In genomic region chr12:112208511-112208910, GRCh38 we compare ENCODE assay signal across 28 cellular contexts.
DNase-seq lines count a peak whose midpoint lies in the region; ATAC-seq, FAIRE-seq and TF ChIP-seq lines count a peak whose summit lies in the region.
"Had no signal": no experiment of that assay in that cellular context is flagged by ENCODE, and none has a peak within 500 bp of the region (broad histone marks: within the 10 kb centered on the region; RNA-seq: fewer than 3 reads in every experiment).

No MANE protein-coding gene starts in this region.

- H3K4me1 ChIP-seq in HAP-1: peaks cover 15% of the 10 kb centered on the region
- no peaks in the 10 kb centered on the region for H3K4me1 ChIP-seq in K562 (replicated peaks in 1 of 2; ENCODE audit: control insufficient read depth in 2 of 2, insufficient read depth in 2 of 2, low read length in 2 of 2)
- no peaks in the 10 kb centered on the region for H3K4me1 ChIP-seq in mesendoderm (ENCODE audit: control insufficient read depth, low read depth, low read length)
- H3K4me1 ChIP-seq: BE2C, BLaER1 had no signal

- H2BK15ac ChIP-seq in mesendoderm (replicated peaks; ENCODE audit: low read depth): no peak overlapping the region

- H3K4me1 Mint-ChIP-seq in progenitor cell of endocrine pancreas (ENCODE audit: low read depth): no peaks in the 10 kb centered on the region
- H3K4me1 Mint-ChIP-seq: CD14-positive monocyte; CD4-positive, alpha-beta memory T cell; CD4-positive, CD25-positive, alpha-beta regulatory T cell had no signal

- no peaks in the 10 kb centered on the region for H4K20me1 ChIP-seq in K562 (replicated peaks; ENCODE audit: control insufficient read depth, insufficient read depth, low read length)
- H4K20me1 ChIP-seq: BLaER1 had no signal

- TF ChIP-seq CTCF in K562 (IDR thresholded peaks at IDR 0.05 in 2 of 3, conservative IDR thresholded peaks at IDR 0.05 in 1 of 3; ENCODE audit: insufficient read depth in 2 of 3, low read depth in 1 of 3, low read length in 3 of 3) (no peak), progenitor cell of endocrine pancreas (IDR thresholded peaks at IDR 0.05; ENCODE audit: unreplicated experiment) (no peak)

- 93% methylated on average over 5 of the region's 5 CpGs for WGBS in K562 (ENCODE audit: insufficient coverage, low coverage, missing lambda C conversion rate)
- no CpG with 5 or more reads among the region's 5 CpGs for WGBS in mesendoderm (ENCODE audit: extremely low coverage, insufficient coverage, low lambda C conversion rate)

- H3K9me3 ChIP-seq in HAP-1 (no peaks in the 10 kb centered on the region), K562 (replicated peaks; ENCODE audit: control insufficient read depth, insufficient read depth, low read depth, low read length) (no peaks in the 10 kb centered on the region)
- H3K9me3 ChIP-seq: BE2C, BLaER1 had no signal

- no peak overlapping the region for H4K8ac ChIP-seq in mesendoderm (ENCODE audit: low read depth, low read length)

- no peak overlapping the region for H3K23ac ChIP-seq in mesendoderm (ENCODE audit: low read length)

- H3K18ac ChIP-seq in mesendoderm (ENCODE audit: low read length): no peak overlapping the region

- H3K9me3 Mint-ChIP-seq in progenitor cell of endocrine pancreas (ENCODE audit: low read depth): no peaks in the 10 kb centered on the region
- H3K9me3 Mint-ChIP-seq: CD14-positive monocyte; CD4-positive, alpha-beta memory T cell; CD4-positive, CD25-positive, alpha-beta regulatory T cell; CD8-positive, alpha-beta memory T cell had no signal

- H3K36me3 ChIP-seq in HAP-1 (replicated peaks) (peaks cover 51% of the 10 kb centered on the region), K562 (ENCODE audit: control insufficient read depth, insufficient read depth, low read length) (peaks cover 62% of the 10 kb centered on the region), mesendoderm (ENCODE audit: control insufficient read depth, insufficient read depth, low read length) (peaks cover 4% of the 10 kb centered on the region)

- H3K27me3 ChIP-seq in HAP-1 (ENCODE audit: low read depth): no peaks in the 10 kb centered on the region
- no peaks in the 10 kb centered on the region for H3K27me3 ChIP-seq in K562 (ENCODE audit: control insufficient read depth in 2 of 2, insufficient read depth in 2 of 2, low read length in 2 of 2)
- H3K27me3 ChIP-seq in mesendoderm (ENCODE audit: insufficient read depth, low read length, poor library complexity): no peaks in the 10 kb centered on the region
- H3K27me3 ChIP-seq: BE2C, BLaER1 had no signal

- H2BK5ac ChIP-seq in mesendoderm (ENCODE audit: low read length): no peak overlapping the region

- TF ChIP-seq EP300 in K562 (IDR thresholded peaks at IDR 0.05; ENCODE audit: low read length): no peak

- no peak for ATAC-seq in K562
- ATAC-seq: GM12878 had no signal

- no peak overlapping the region for H3K4me3 ChIP-seq in HAP-1
- H3K4me3 ChIP-seq in K562: no peak overlapping the region
- H3K4me3 ChIP-seq in mesendoderm (ENCODE audit: low read length): no peak overlapping the region
- H3K4me3 ChIP-seq: BLaER1, GM12878 had no signal

- no peaks in the 10 kb centered on the region for H3K27me3 Mint-ChIP-seq in progenitor cell of endocrine pancreas
- H3K27me3 Mint-ChIP-seq: CD4-positive, alpha-beta memory T cell; CD4-positive, CD25-positive, alpha-beta regulatory T cell had no signal

- no peak for TF ChIP-seq RAD21 in K562 (CRISPR knock-in tag; conservative IDR thresholded peaks at IDR 0.05 in 1 of 2, IDR thresholded peaks at IDR 0.05 in 1 of 2)

- no peaks in the 10 kb centered on the region for H3K79me2 ChIP-seq in K562 (ENCODE audit: control insufficient read depth, insufficient read depth, low read length)
- H3K79me2 ChIP-seq in mesendoderm (ENCODE audit: control insufficient read depth, insufficient read depth, low read length): no peaks in the 10 kb centered on the region

- no peak overlapping the region for H3K56ac ChIP-seq in mesendoderm (ENCODE audit: low read length)

- no peaks in the 10 kb centered on the region for H3K9me1 ChIP-seq in K562 (ENCODE audit: control insufficient read depth, insufficient read depth, low read length)

- peaks cover 17% of the 10 kb centered on the region for H3K36me3 Mint-ChIP-seq in progenitor cell of endocrine pancreas (ENCODE audit: insufficient read depth)

- H3K79me1 ChIP-seq in mesendoderm (ENCODE audit: low read length): no peaks in the 10 kb centered on the region

- no peak overlapping the region for H2AFZ ChIP-seq in K562 (ENCODE audit: low read depth, low read length)

- BruUV-seq in K562 (replicated peaks; lab: Mats Ljungman, UMichigan): no TSS peak

- no peak overlapping the region for H3K4ac ChIP-seq in mesendoderm (ENCODE audit: low read depth, low read length)

- CTCF ChIA-PET in K562 (lab: Yijun Ruan, JAX; ENCODE audit: low intra/inter-chr PET ratio): no interaction called here

- H2AK5ac ChIP-seq in mesendoderm (ENCODE audit: low read length): no peak overlapping the region

- FAIRE-seq in K562 (lab: Jason Lieb, UNC): no peak
- FAIRE-seq: A204.1, GM12878, GM12892, GM18507 had no signal

- in situ Hi-C loops in HAP-1 (cut with MboI; ENCODE audit: low sequenced_read_pairs) (loop anchor here (5.0 kb wide), 1 partner anchor 174 kb away; the partner anchor contains the start of gene HECTD4), K562 (cut with MboI) (no loop called here)

- POLR2A ChIA-PET in K562 (lab: Yijun Ruan, JAX): interaction anchor here (1.2 kb wide), 1 partner anchor 31 kb away, joined by 3 read pairs; no protein-coding TSS in a partner anchor

- no peak overlapping the region for H3K27ac ChIP-seq in K562 (ENCODE audit: extremely low read depth, low read depth, low read length)
- no peak overlapping the region for H3K27ac ChIP-seq in mesendoderm (ENCODE audit: low read depth, low read length)
- H3K27ac ChIP-seq: BLaER1 had no signal

- DNase-seq in HAP-1 (ENCODE audit: low spot score in 2 of 2) (peak; percentile 56 to 93), K562 (ENCODE audit: extremely low read depth in 1 of 4, low spot score in 3 of 4) (no peak), mesendoderm (peak; percentile 16), progenitor cell of endocrine pancreas (ENCODE audit: low spot score, unreplicated experiment) (no peak), activated gamma-delta T cell treated with Interleukin-2 at 50 U/mL for 16 hours (no peak), hepatic stellate cell (ENCODE audit: low spot score) (no peak)
- DNase-seq in stimulated activated CD8-positive, alpha-beta memory T cell treated with anti-CD3 and anti-CD28 coated beads, Interleukin-4, amount 100 ng/mL, for 48 hours: no peak
- DNase-seq: 8988T; ACHN; BE2C; C1 segment of cervical spinal cord; CD4-positive, alpha-beta memory T cell; CD4-positive, CD25-positive, alpha-beta regulatory T cell; CD8-positive, alpha-beta memory T cell; COR-L47; DMS 273 treated with DMSO at 0.1 percent for 48 hours; DMS153; DMS53; DMS79; DND-41; EL; GDM1 had no signal

- TF ChIP-seq POLR2A in K562 (conservative IDR thresholded peaks at IDR 0.05): no peak

- intact Hi-C loops in K562 (cut with micrococcal nuclease): no loop called here

- H3K27ac Mint-ChIP-seq in progenitor cell of endocrine pancreas: peak overlapping the region; percentile 60

- H4K5ac ChIP-seq in mesendoderm (ENCODE audit: low read length): no peak overlapping the region

- H3K9ac ChIP-seq in K562 (ENCODE audit: insufficient read depth in 1 of 2, low read depth in 2 of 2, low read length in 2 of 2): no peak overlapping the region
- no peak overlapping the region for H3K9ac ChIP-seq in mesendoderm (ENCODE audit: low read length)
- H3K9ac ChIP-seq: BLaER1 had no signal

- no peak overlapping the region for H3K4me3 Mint-ChIP-seq in progenitor cell of endocrine pancreas (ENCODE audit: low read depth)
- H3K4me3 Mint-ChIP-seq: CD14-positive monocyte; CD4-positive, alpha-beta memory T cell; CD4-positive, CD25-positive, alpha-beta regulatory T cell; CD8-positive, alpha-beta memory T cell had no signal

- H2BK120ac ChIP-seq in mesendoderm (ENCODE audit: low read depth, low read length): no peak overlapping the region

- H3K4me2 ChIP-seq in K562 (ENCODE audit: insufficient read depth, low read length) (no peak overlapping the region), mesendoderm (ENCODE audit: low read length) (no peak overlapping the region)
- H3K4me2 ChIP-seq: BLaER1 had no signal

TF ChIP-seq in K562, 482 proteins besides CTCF, POLR2A, EP300 and RAD21:
- no peak for TF ChIP-seq CBFA2T3 (IDR thresholded peaks at IDR 0.05)
- TF ChIP-seq, protein P1, sequence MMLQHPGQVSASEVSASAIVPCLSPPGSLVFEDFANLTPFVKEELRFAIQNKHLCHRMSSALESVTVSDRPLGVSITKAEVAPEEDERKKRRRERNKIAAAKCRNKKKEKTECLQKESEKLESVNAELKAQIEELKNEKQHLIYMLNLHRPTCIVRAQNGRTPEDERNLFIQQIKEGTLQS (IDR thresholded peaks at IDR 0.05): peak; percentile 49; the same call in 1 of the 2 replicates
- TF ChIP-seq, protein P1 (CRISPR knock-in tag; conservative IDR thresholded peaks at IDR 0.05): no peak

Comparison
In these comparisons a context has a peak if more than half of its experiments do, and no peak if none do; other contexts are left out.
1. DNase-seq: peak in HAP-1 (2 of 2) and mesendoderm (single experiment); none in K562 (0 of 4), progenitor cell of endocrine pancreas (single experiment), activated gamma-delta T cell treated with Interleukin-2 at 50 U/mL for 16 hours (single experiment), stimulated activated CD8-positive, alpha-beta memory T cell treated with anti-CD3 and anti-CD28 coated beads, Interleukin-4, amount 100 ng/mL, for 48 hours (single experiment) and hepatic stellate cell (single experiment).